Comparison of ENCODE assay signal across 21 cellular contexts in the genomic region with DNA sequence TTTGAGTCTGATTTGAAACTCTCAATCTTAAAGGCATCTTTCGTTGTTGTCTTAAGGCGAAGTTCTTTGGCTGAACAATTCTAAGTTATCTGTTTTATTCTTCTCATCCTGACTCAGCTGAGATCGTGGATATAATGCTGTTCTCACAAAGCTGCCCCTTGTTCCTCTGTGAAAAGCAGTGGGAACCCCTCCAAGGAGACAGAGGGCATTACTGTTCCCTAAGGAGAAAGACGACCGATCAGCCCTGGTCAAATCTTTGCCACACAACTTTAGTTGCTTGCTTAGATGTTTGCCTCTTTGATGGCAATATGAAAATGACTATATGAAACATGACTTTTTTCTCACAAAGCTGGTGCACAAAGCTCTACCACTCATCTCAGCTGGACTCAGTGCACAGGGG.
DNase-seq lines count a peak whose midpoint lies in the region; ATAC-seq, FAIRE-seq and TF ChIP-seq lines count a peak whose summit lies in the region.
"Had no signal": no experiment of that assay in that cellular context is flagged by ENCODE, and none has a peak within 500 bp of the region (broad histone marks: within the 10 kb centered on the region; RNA-seq: fewer than 3 reads in every experiment).

No MANE protein-coding gene starts in this region.

- intact Hi-C loops in mucosa of descending colon (cut with DNase I, micrococcal nuclease), result no loop called here

- no peaks in the 10 kb centered on the region for H3K4me1 ChIP-seq in mucosa of descending colon (ENCODE audit: low read depth)

- no peak overlapping the region for H3K4me3 ChIP-seq in mucosa of descending colon

- H3K27me3 Mint-ChIP-seq in activated T-helper 17 cell treated with anti-CD3 and anti-CD28 coated beads, Interleukin-2, amount 50 U/mL, for 72 hours, result no peaks in the 10 kb centered on the region

- H3K9me3 Mint-ChIP-seq in activated T-helper 17 cell treated with anti-CD3 and anti-CD28 coated beads, Interleukin-2, amount 50 U/mL, for 72 hours, result peaks cover 5% of the 10 kb centered on the region

- H3K36me3 ChIP-seq in mucosa of descending colon (ENCODE audit: low read depth), result no peaks in the 10 kb centered on the region

- H3K9me3 ChIP-seq in mucosa of descending colon, result no peaks in the 10 kb centered on the region
- H3K9me3 ChIP-seq: SK-N-SH had no signal

- DNase-seq in amygdala (lab: John Stamatoyannopoulos, UW), result peak in 29 of 56 donors; percentile 1 to 60 (median 22)
- no peak for DNase-seq in frontal cortex (ENCODE audit: low spot score in 2 of 2)
- peak; percentile 50 for DNase-seq in midbrain (lab: John Stamatoyannopoulos, UW)
- DNase-seq in superior temporal gyrus (ENCODE audit: extremely low spot score), result peak; percentile 83
- no peak for DNase-seq in activated gamma-delta T cell (lab: John Stamatoyannopoulos, UW)
- DNase-seq in mucosa of descending colon, result no peak
- DNase-seq: ACHN, AML-193, COR-L47, DMS 273 treated with DMSO at 0.1 percent for 48 hours, MV-4-11, NCI-H187, NCI-H2107, NCI-H510A, NCI-H774, SHP77, SK-N-SH had no signal

- no peaks in the 10 kb centered on the region for H3K36me3 Mint-ChIP-seq in activated T-helper 17 cell treated with anti-CD3 and anti-CD28 coated beads, Interleukin-2, amount 50 U/mL, for 72 hours (ENCODE audit: low read depth)
- H3K36me3 Mint-ChIP-seq: CD14-positive monocyte had no signal

- no peak for ATAC-seq in GM21515 (IDR thresholded peaks at IDR 0.05; ENCODE audit: unreplicated experiment)
- no peak for ATAC-seq in activated T-helper 17 cell treated with anti-CD3 and anti-CD28 coated beads, Interleukin-2, amount 50 U/mL, for 72 hours (replicated peaks)
- no peak for ATAC-seq in mucosa of descending colon

- TF ChIP-seq CTCF in mucosa of descending colon (IDR thresholded peaks at IDR 0.05), result no peak

- FAIRE-seq in frontal cortex (lab: Jason Lieb, UNC), result peak; percentile 28
- FAIRE-seq: G401.6 had no signal

- H3K4me3 Mint-ChIP-seq in activated T-helper 17 cell treated with anti-CD3 and anti-CD28 coated beads, Interleukin-2, amount 50 U/mL, for 72 hours, result no peak overlapping the region
- H3K4me3 Mint-ChIP-seq: CD14-positive monocyte had no signal

- no peaks in the 10 kb centered on the region for H3K4me1 Mint-ChIP-seq in activated T-helper 17 cell treated with anti-CD3 and anti-CD28 coated beads, Interleukin-2, amount 50 U/mL, for 72 hours
- H3K4me1 Mint-ChIP-seq: CD14-positive monocyte had no signal

- no peak overlapping the region for H3K27ac Mint-ChIP-seq in activated T-helper 17 cell treated with anti-CD3 and anti-CD28 coated beads, Interleukin-2, amount 50 U/mL, for 72 hours
- H3K27ac Mint-ChIP-seq: CD14-positive monocyte had no signal

Comparison
In these comparisons a context has a peak if more than half of its experiments do, and no peak if none do; other contexts are left out.
1. DNase-seq: peak in amygdala (29 of 56), midbrain (single experiment) and superior temporal gyrus (single experiment); none in frontal cortex (0 of 2), activated gamma-delta T cell (single experiment) and mucosa of descending colon (0 of 3).